In the genomic region with DNA sequence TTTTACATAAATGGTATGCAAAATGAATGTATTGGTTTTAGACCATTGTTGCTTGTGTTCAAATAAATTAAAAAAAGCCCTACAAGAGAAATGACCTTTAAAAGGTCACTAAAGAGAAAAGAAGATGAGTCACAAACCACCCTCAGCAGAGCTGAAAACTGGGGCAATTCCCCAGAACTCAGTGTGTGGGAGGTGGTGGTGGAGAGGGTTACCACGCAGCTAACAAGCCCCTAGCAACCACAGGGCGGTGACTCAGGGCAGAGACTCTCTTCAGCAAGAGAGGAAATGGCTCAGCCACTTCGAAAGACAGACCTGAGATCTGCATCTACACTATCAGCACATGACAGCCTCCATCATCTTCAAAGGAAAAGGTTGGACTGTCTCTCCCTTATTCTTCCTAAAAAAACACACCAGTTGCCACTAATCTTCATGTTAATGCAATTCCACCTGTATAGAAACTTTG, we compare ENCODE assay signal across 1 cellular context.
TF ChIP-seq lines count a peak whose summit lies in the region.

No MANE protein-coding gene starts in this region.

TF ChIP-seq in GM12878, 131 proteins besides CTCF, POLR2A, EP300 and RAD21 (continued from another document):
- TF ChIP-seq, protein P1, sequence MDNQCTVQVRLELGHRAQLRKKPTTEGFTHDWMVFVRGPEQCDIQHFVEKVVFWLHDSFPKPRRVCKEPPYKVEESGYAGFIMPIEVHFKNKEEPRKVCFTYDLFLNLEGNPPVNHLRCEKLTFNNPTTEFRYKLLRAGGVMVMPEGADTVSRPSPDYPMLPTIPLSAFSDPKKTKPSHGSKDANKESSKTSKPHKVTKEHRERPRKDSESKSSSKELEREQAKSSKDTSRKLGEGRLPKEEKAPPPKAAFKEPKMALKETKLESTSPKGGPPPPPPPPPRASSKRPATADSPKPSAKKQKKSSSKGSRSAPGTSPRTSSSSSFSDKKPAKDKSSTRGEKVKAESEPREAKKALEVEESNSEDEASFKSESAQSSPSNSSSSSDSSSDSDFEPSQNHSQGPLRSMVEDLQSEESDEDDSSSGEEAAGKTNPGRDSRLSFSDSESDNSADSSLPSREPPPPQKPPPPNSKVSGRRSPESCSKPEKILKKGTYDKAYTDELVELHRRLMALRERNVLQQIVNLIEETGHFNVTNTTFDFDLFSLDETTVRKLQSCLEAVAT (IDR thresholded peaks at IDR 0.05): peak; percentile 61
- TF ChIP-seq FOS (IDR thresholded peaks at IDR 0.05; ENCODE audit: borderline replicate concordance, extremely low read depth, insufficient read length): no peak
- TF ChIP-seq RAD51 (IDR thresholded peaks at IDR 0.05): no peak
- no peak for TF ChIP-seq MYB (IDR thresholded peaks at IDR 0.05; ENCODE audit: borderline replicate concordance, low read depth, low read length)
- peak in 1 of 2 experiments; percentile 82; a peak in 2 of 3 replicates for TF ChIP-seq EGR1 (IDR thresholded peaks at IDR 0.05; ENCODE audit: borderline replicate concordance in 1 of 2, low read depth in 2 of 2, low read length in 2 of 2)
- no peak for TF ChIP-seq ZNF384 (IDR thresholded peaks at IDR 0.05; ENCODE audit: borderline replicate concordance, low read depth, low read length)
- TF ChIP-seq MAX (IDR thresholded peaks at IDR 0.05; ENCODE audit: low read depth, low read length): no peak
- TF ChIP-seq POU2F2 (IDR thresholded peaks at IDR 0.05; ENCODE audit: borderline replicate concordance, low read depth, low read length): no peak
- TF ChIP-seq PAX8 (IDR thresholded peaks at IDR 0.05): no peak
- no peak; the same call in none of the 2 replicates for TF ChIP-seq NBN (IDR thresholded peaks at IDR 0.05)
- TF ChIP-seq SMARCA5 (IDR thresholded peaks at IDR 0.05): no peak
- TF ChIP-seq FOXM1 (IDR thresholded peaks at IDR 0.05; ENCODE audit: low read depth, low read length): no peak
- no peak; the same call in 1 of the 2 replicates for TF ChIP-seq TBL1XR1 (IDR thresholded peaks at IDR 0.05; ENCODE audit: low read depth, low read length)
- no peak for TF ChIP-seq RBBP5 (conservative IDR thresholded peaks at IDR 0.05)
- TF ChIP-seq CREM (IDR thresholded peaks at IDR 0.05; ENCODE audit: low read depth): peak; percentile 61
- no peak for TF ChIP-seq TCF3 (IDR thresholded peaks at IDR 0.05; ENCODE audit: borderline replicate concordance, insufficient read depth, low read depth, low read length)
- TF ChIP-seq SREBF1 (IDR thresholded peaks at IDR 0.05; ENCODE audit: low read length): no peak
- TF ChIP-seq BMI1 (IDR thresholded peaks at IDR 0.05; ENCODE audit: borderline replicate concordance): 0 out of 2 replicates have a peak, but pooled peaks have one; percentile 55
- no peak for TF ChIP-seq ZBED1 (IDR thresholded peaks at IDR 0.05; ENCODE audit: borderline replicate concordance)
- TF ChIP-seq, protein P2, sequence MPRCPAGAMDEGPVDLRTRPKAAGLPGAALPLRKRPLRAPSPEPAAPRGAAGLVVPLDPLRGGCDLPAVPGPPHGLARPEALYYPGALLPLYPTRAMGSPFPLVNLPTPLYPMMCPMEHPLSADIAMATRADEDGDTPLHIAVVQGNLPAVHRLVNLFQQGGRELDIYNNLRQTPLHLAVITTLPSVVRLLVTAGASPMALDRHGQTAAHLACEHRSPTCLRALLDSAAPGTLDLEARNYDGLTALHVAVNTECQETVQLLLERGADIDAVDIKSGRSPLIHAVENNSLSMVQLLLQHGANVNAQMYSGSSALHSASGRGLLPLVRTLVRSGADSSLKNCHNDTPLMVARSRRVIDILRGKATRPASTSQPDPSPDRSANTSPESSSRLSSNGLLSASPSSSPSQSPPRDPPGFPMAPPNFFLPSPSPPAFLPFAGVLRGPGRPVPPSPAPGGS (IDR thresholded peaks at IDR 0.05; ENCODE audit: borderline replicate concordance, insufficient read depth, low read depth, low read length, poor library complexity, severe bottlenecking): no peak
- no peak for TF ChIP-seq CBX5 (IDR thresholded peaks at IDR 0.05; ENCODE audit: low read depth)
- TF ChIP-seq IRF5 (IDR thresholded peaks at IDR 0.05; ENCODE audit: borderline replicate concordance): no peak
- no peak for TF ChIP-seq ELK1 (IDR thresholded peaks at IDR 0.05; ENCODE audit: low read depth, low read length)
- no peak for TF ChIP-seq KAT2A (conservative IDR thresholded peaks at IDR 0.05; ENCODE audit: control insufficient read depth, low read depth, low read length)
- no peak for TF ChIP-seq IRF3 (IDR thresholded peaks at IDR 0.05)
- no peak for TF ChIP-seq SIX5 (IDR thresholded peaks at IDR 0.05; ENCODE audit: low read depth, low read length, severe bottlenecking)
